Comparison of ENCODE assay signal across 8 cellular contexts in genomic region chr16:18969050-18969854, GRCh38. TPM values are rescaled to one million over a fixed set of nuclear protein-coding genes. Genes with fewer than 3 reads are reported as not detected.
DNase-seq lines count a peak whose midpoint lies in the region; ATAC-seq and TF ChIP-seq lines count a peak whose summit lies in the region.

No MANE protein-coding gene starts in this region.

- intact Hi-C loops in activated CD4-positive, alpha-beta T cell treated with anti-CD3 and anti-CD28 coated beads, Interleukin-2, amount 10 ng/mL, durations not matched to agents 24 days and 14 days (cut with micrococcal nuclease), result loop anchor here (1.0 to 10.0 kb wide), 3 partner anchors 42 to 168 kb away; partner anchors contain the start of genes ARL6IP1, COQ7 and SMG1
- intact Hi-C loops in right lobe of liver (cut with DNase I), result loop anchor here in 1 of 2 donors (10.0 kb wide), 1 partner anchor 164 kb away; the partner anchor contains the start of gene ARL6IP1

- H3K9me3 Mint-ChIP-seq in activated CD4-positive, alpha-beta T cell treated with anti-CD3 and anti-CD28 coated beads, Interleukin-2, amount 10 ng/mL, durations not matched to agents 24 days and 14 days, result no peaks in the 10 kb centered on the region

- H3K4me1 ChIP-seq in HAP-1 (peaks cover 9% of the 10 kb centered on the region), right lobe of liver (no peaks in the 10 kb centered on the region)

- H3K27ac ChIP-seq in coronary artery, result no peak overlapping the region
- no peak overlapping the region for H3K27ac ChIP-seq in right lobe of liver

- peaks cover 2% of the 10 kb centered on the region for H3K27me3 Mint-ChIP-seq in activated CD4-positive, alpha-beta T cell treated with anti-CD3 and anti-CD28 coated beads, Interleukin-2, amount 10 ng/mL, durations not matched to agents 24 days and 14 days

- TF ChIP-seq CTCF in AG10803 (conservative IDR thresholded peaks at IDR 0.05; ENCODE audit: low read length) (peak; percentile 90), coronary artery (IDR thresholded peaks at IDR 0.05) (peak; percentile 87), right lobe of liver (IDR thresholded peaks at IDR 0.05) (peak; percentile 81 to 97 (median 95))

- H3K4me3 ChIP-seq in AG10803 (ENCODE audit: low read length) (peak overlapping the region; percentile 58), HAP-1 (peak overlapping the region; percentile 6; the same call in 1 of the 2 replicates), coronary artery (peak overlapping the region; percentile 62), right lobe of liver (peak overlapping the region in 2 of 3 donors; percentile 23 to 26)

- TF ChIP-seq POLR2A in right lobe of liver (IDR thresholded peaks at IDR 0.05), result no peak

- ATAC-seq in right lobe of liver (peak; percentile 98 to 100 (median 100)), GM21619 (IDR thresholded peaks at IDR 0.05; ENCODE audit: unreplicated experiment) (no peak)

- no peak overlapping the region for H3K27ac Mint-ChIP-seq in activated CD4-positive, alpha-beta T cell treated with anti-CD3 and anti-CD28 coated beads, Interleukin-2, amount 10 ng/mL, durations not matched to agents 24 days and 14 days

- no peaks in the 10 kb centered on the region for H3K27me3 ChIP-seq in HAP-1 (ENCODE audit: low read depth)
- no peaks in the 10 kb centered on the region for H3K27me3 ChIP-seq in right lobe of liver

- in situ Hi-C loops in HAP-1 (cut with MboI; ENCODE audit: low sequenced_read_pairs), result loop anchor here (5.0 kb wide), 1 partner anchor 167 kb away; the partner anchor contains the start of gene ARL6IP1

- DNase-seq in AG10803 (ENCODE audit: low read depth), result peak; percentile 68
- peak; percentile 80 to 95 for DNase-seq in HAP-1 (ENCODE audit: low spot score in 2 of 2)
- peak; percentile 26 for DNase-seq in NCI-H446 treated with DMSO at 0.1 percent for 48 hours (lab: John Stamatoyannopoulos, UW)
- peak; percentile 94 for DNase-seq in activated CD4-positive, alpha-beta T cell treated with anti-CD3 and anti-CD28 coated beads, Interleukin-2, amount 10 ng/mL, durations not matched to agents 24 days and 14 days
- DNase-seq in coronary artery (ENCODE audit: low spot score), result peak; percentile 83
- DNase-seq in right lobe of liver, result peak; percentile 80 to 86 (median 86)
- DNase-seq in stimulated activated CD4-positive, alpha-beta T cell treated with anti-CD3 and anti-CD28 coated beads, Interleukin-4, amount 100 ng/mL, for 1 hour, result peak; percentile 80

- H3K36me3 Mint-ChIP-seq in activated CD4-positive, alpha-beta T cell treated with anti-CD3 and anti-CD28 coated beads, Interleukin-2, amount 10 ng/mL, durations not matched to agents 24 days and 14 days (ENCODE audit: low read depth), result no peaks in the 10 kb centered on the region

- H3K36me3 ChIP-seq in HAP-1 (replicated peaks) (no peaks in the 10 kb centered on the region), right lobe of liver (no peaks in the 10 kb centered on the region)

- peak overlapping the region; percentile 53 for H3K4me3 Mint-ChIP-seq in activated CD4-positive, alpha-beta T cell treated with anti-CD3 and anti-CD28 coated beads, Interleukin-2, amount 10 ng/mL, durations not matched to agents 24 days and 14 days

- no peaks in the 10 kb centered on the region for H3K9me3 ChIP-seq in HAP-1
- H3K9me3 ChIP-seq in right lobe of liver, result no peaks in the 10 kb centered on the region

- WGBS in right lobe of liver (ENCODE audit: insufficient coverage, low coverage, low lambda C conversion rate, missing lambda C conversion rate), result 21% methylated on average over 18 of the region's 18 CpGs

- peaks cover 7% of the 10 kb centered on the region for H3K4me1 Mint-ChIP-seq in activated CD4-positive, alpha-beta T cell treated with anti-CD3 and anti-CD28 coated beads, Interleukin-2, amount 10 ng/mL, durations not matched to agents 24 days and 14 days

RNA-seq across cellular contexts. Expression of gene TMC7, which starts 14.5 kb away (rescaled TPM):
- total RNA-seq in activated CD4-positive, alpha-beta T cell treated with anti-CD3 and anti-CD28 coated beads, Interleukin-2, amount 10 ng/mL, durations not matched to agents 24 days and 14 days, result not detected in 2 replicates
- under 1 TPM; 0.16 to 0.37 (median 0.27) TPM for total RNA-seq in right lobe of liver

RNA-seq across cellular contexts. Expression of gene SMG1, which starts 43.0 kb away (rescaled TPM):
- 146 and 148 TPM in 2 replicates for total RNA-seq in activated CD4-positive, alpha-beta T cell treated with anti-CD3 and anti-CD28 coated beads, Interleukin-2, amount 10 ng/mL, durations not matched to agents 24 days and 14 days
- 10 to 100 TPM; 29.6 to 45.9 (median 33.8) TPM for total RNA-seq in right lobe of liver

Comparison
In these comparisons a context has a peak if more than half of its experiments do, and no peak if none do; other contexts are left out.
1. DNase-seq: peak in every context shown above with its lines; median percentile 94 in activated CD4-positive, alpha-beta T cell treated with anti-CD3 and anti-CD28 coated beads, Interleukin-2, amount 10 ng/mL, durations not matched to agents 24 days and 14 days; 88 in HAP-1; 86 in right lobe of liver; 83 in coronary artery; 80 in stimulated activated CD4-positive, alpha-beta T cell treated with anti-CD3 and anti-CD28 coated beads, Interleukin-4, amount 100 ng/mL, for 1 hour; 68 in AG10803; 26 in NCI-H446 treated with DMSO at 0.1 percent for 48 hours.
2. H3K4me3 ChIP-seq: peak in every context shown above with its lines; median percentile 62 in coronary artery; 58 in AG10803; 24 in right lobe of liver; 6 in HAP-1.